ENCODE assay signal across 25 cellular contexts in the genomic region with DNA sequence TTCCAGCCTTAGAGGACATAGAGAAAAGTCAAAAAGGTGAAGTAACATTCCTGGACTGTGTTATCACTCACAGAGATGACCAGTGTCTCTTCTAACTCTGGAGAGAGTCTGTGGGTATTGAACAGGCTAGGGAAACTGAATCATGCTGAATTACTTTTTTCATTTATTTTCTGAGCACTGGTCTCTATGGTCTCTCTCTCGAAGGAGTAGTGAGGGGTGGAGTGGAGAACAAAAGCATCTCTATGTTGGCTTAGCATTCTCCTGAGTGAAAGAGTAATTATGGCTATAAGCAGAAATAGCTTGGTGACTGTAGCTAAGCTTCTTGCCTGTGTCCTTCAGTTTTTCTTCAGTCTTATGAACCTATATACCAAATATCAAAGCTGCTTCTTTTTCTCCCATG.
"Had no signal": no experiment of that assay in that cellular context is flagged by ENCODE, and none has a peak within 500 bp of the region (broad histone marks: within the 10 kb centered on the region; RNA-seq: fewer than 3 reads in every experiment).

No MANE protein-coding gene starts in this region.

- H3K27me3 ChIP-seq: adrenal gland, SJCRH30 had no signal

- H3K27me3 Mint-ChIP-seq: activated naive CD8-positive, alpha-beta T cell treated with anti-CD3 and anti-CD28 coated beads, Interleukin-2, amount 10 ng/mL, durations not matched to agents 7 days and 5 days had no signal

- H3K4me1 Mint-ChIP-seq: activated naive CD8-positive, alpha-beta T cell treated with anti-CD3 and anti-CD28 coated beads, Interleukin-2, amount 10 ng/mL, durations not matched to agents 7 days and 5 days had no signal

- H3K36me3 Mint-ChIP-seq: activated naive CD8-positive, alpha-beta T cell treated with anti-CD3 and anti-CD28 coated beads, Interleukin-2, amount 10 ng/mL, durations not matched to agents 7 days and 5 days had no signal

- H3K9me3 ChIP-seq: adrenal gland, SJCRH30 had no signal

- H3K27ac Mint-ChIP-seq: activated CD8-positive, alpha-beta T cell treated with anti-CD3 and anti-CD28 coated beads, Interleukin-2, amount 10 ng/mL, durations not matched to agents 7 days and 5 days; activated naive CD8-positive, alpha-beta T cell treated with anti-CD3 and anti-CD28 coated beads, Interleukin-2, amount 10 ng/mL, durations not matched to agents 7 days and 5 days had no signal

- H3K4me3 Mint-ChIP-seq: activated CD8-positive, alpha-beta T cell treated with anti-CD3 and anti-CD28 coated beads, Interleukin-2, amount 10 ng/mL, durations not matched to agents 7 days and 5 days; activated naive CD8-positive, alpha-beta T cell treated with anti-CD3 and anti-CD28 coated beads, Interleukin-2, amount 10 ng/mL, durations not matched to agents 7 days and 5 days had no signal

- H3K36me3 ChIP-seq: adrenal gland, SJCRH30 had no signal

- H3K27ac ChIP-seq: adrenal gland, RWPE1, SJCRH30 had no signal

- H3K4me3 ChIP-seq: adrenal gland, SJCRH30 had no signal

- ATAC-seq: activated CD4-positive, CD25-positive, alpha-beta regulatory T cell treated with anti-CD3 and anti-CD28 coated beads, Interleukin-2, amount 50 U/mL, for 24 hours; activated CD8-positive, alpha-beta T cell treated with anti-CD3 and anti-CD28 coated beads, Interleukin-2, amount 10 ng/mL, durations not matched to agents 7 days and 5 days; Panc1; SK-N-SH treated with all-trans-retinoic acid at 6 μM for 48 hours had no signal

- DNase-seq: activated CD4-positive, alpha-beta T cell treated with anti-CD3 and anti-CD28 coated beads for 4 hours; activated CD4-positive, alpha-beta T cell treated with anti-CD3 and anti-CD28 coated beads, Interleukin-2, amount 50 U/mL, for 4 hours; activated CD8-positive, alpha-beta memory T cell treated with anti-CD3 and anti-CD28 coated beads, Interleukin-2, amount 50 U/mL, for 48 hours; activated CD8-positive, alpha-beta T cell treated with anti-CD3 and anti-CD28 coated beads, Interleukin-2, amount 10 ng/mL, durations not matched to agents 7 days and 5 days; activated naive CD4-positive, alpha-beta T cell treated with anti-CD3 and anti-CD28 coated beads, Interleukin-2, amount 50 U/mL, for 16 hours; activated naive CD8-positive, alpha-beta T cell treated with anti-CD3 and anti-CD28 coated beads, Interleukin-2, amount 10 ng/mL, durations not matched to agents 7 days and 5 days; activated T-cell treated with anti-CD3 and anti-CD28 coated beads, Interleukin-2, amount 50 U/mL, for 1 hour; adrenal gland; KG1; NCI-H1105; NCI-H1436; NCI-H1694 treated with DMSO at 0.1 percent for 48 hours; NCI-H2029 treated with DMSO at 0.1 percent for 48 hours; NCI-H345; NCI-H510A treated with DMSO at 0.1 percent for 48 hours; NCI-H69; NK-92 treated with Interleukin-12 subunit alpha and Interleukin-12 subunit beta, amount 100 ng/mL, for 24 hours; OCI-M1; Right ventricle myocardium superior; SJCRH30; SW 1271 had no signal

- H3K4me1 ChIP-seq: adrenal gland, SJCRH30 had no signal

- H3K9me3 Mint-ChIP-seq: activated naive CD8-positive, alpha-beta T cell treated with anti-CD3 and anti-CD28 coated beads, Interleukin-2, amount 10 ng/mL, durations not matched to agents 7 days and 5 days had no signal
